11 cellular contexts compared by ENCODE assay signal in genomic region chr4:74768857-74769525, GRCh38. TPM values are rescaled to one million over a fixed set of nuclear protein-coding genes. Genes with fewer than 3 reads are reported as not detected.
DNase-seq lines count a peak whose midpoint lies in the region; ATAC-seq lines count a peak whose summit lies in the region.
"Had no signal": no experiment of that assay in that cellular context is flagged by ENCODE, and none has a peak within 500 bp of the region (broad histone marks: within the 10 kb centered on the region; RNA-seq: fewer than 3 reads in every experiment).

No MANE protein-coding gene starts in this region.

- no peak overlapping the region for H3K4me3 Mint-ChIP-seq in activated T-helper 17 cell treated with anti-CD3 and anti-CD28 coated beads, Interleukin-2, amount 50 U/mL, for 72 hours
- H3K4me3 Mint-ChIP-seq: mesothelial cell of epicardium had no signal

- H3K36me3 Mint-ChIP-seq in activated T-helper 17 cell treated with anti-CD3 and anti-CD28 coated beads, Interleukin-2, amount 50 U/mL, for 72 hours (ENCODE audit: low read depth) = no peaks in the 10 kb centered on the region
- H3K36me3 Mint-ChIP-seq: mesothelial cell of epicardium had no signal

- H3K9me3 Mint-ChIP-seq in activated T-helper 17 cell treated with anti-CD3 and anti-CD28 coated beads, Interleukin-2, amount 50 U/mL, for 72 hours = no peaks in the 10 kb centered on the region

- DNase-seq in GM04504 (ENCODE audit: low read depth) (peak; percentile 0), left lobe of liver (ENCODE audit: low spot score) (no peak), GM19240 (ENCODE audit: insufficient read length, low spot score) (no peak), AML-193 (lab: John Stamatoyannopoulos, UW) (no peak)
- DNase-seq in NK-92 treated with Interleukin-12 subunit alpha and Interleukin-12 subunit beta, amount 100 ng/mL, for 24 hours (lab: John Stamatoyannopoulos, UW) = no peak
- DNase-seq: DND-41, GOT3 had no signal

- no peak overlapping the region for H3K27ac Mint-ChIP-seq in activated T-helper 17 cell treated with anti-CD3 and anti-CD28 coated beads, Interleukin-2, amount 50 U/mL, for 72 hours
- H3K27ac Mint-ChIP-seq: mesothelial cell of epicardium had no signal

- H3K27me3 Mint-ChIP-seq in activated T-helper 17 cell treated with anti-CD3 and anti-CD28 coated beads, Interleukin-2, amount 50 U/mL, for 72 hours = no peaks in the 10 kb centered on the region

- H3K4me1 Mint-ChIP-seq in activated T-helper 17 cell treated with anti-CD3 and anti-CD28 coated beads, Interleukin-2, amount 50 U/mL, for 72 hours = no peaks in the 10 kb centered on the region
- H3K4me1 Mint-ChIP-seq: mesothelial cell of epicardium had no signal

- peak; percentile 62 for ATAC-seq in HG03354 (IDR thresholded peaks at IDR 0.05; ENCODE audit: poor library complexity, severe bottlenecking, unreplicated experiment)
- peak; percentile 28 for ATAC-seq in activated T-helper 17 cell treated with anti-CD3 and anti-CD28 coated beads, Interleukin-2, amount 50 U/mL, for 72 hours (replicated peaks)
- peak; percentile 71 for ATAC-seq in left lobe of liver
- no peak for ATAC-seq in GM21381 (IDR thresholded peaks at IDR 0.05; ENCODE audit: unreplicated experiment)

RNA-seq across cellular contexts. Expression of gene BTC, which starts 25.3 kb away (rescaled TPM):
- total RNA-seq in activated T-helper 17 cell treated with anti-CD3 and anti-CD28 coated beads, Interleukin-2, amount 50 U/mL, for 72 hours = not detected
- 0.20 TPM for total RNA-seq in left lobe of liver
